ENCODE assay signal across 8 cellular contexts in genomic region chr22:36331912-36332622, GRCh38. TPM values are rescaled to one million over a fixed set of nuclear protein-coding genes. Genes with fewer than 3 reads are reported as not detected.
DNase-seq lines count a peak whose midpoint lies in the region; ATAC-seq and TF ChIP-seq lines count a peak whose summit lies in the region.

No MANE protein-coding gene starts in this region.

- no peak for ATAC-seq in HG03439 (IDR thresholded peaks at IDR 0.05; ENCODE audit: unreplicated experiment)

- no peak for TF ChIP-seq CTCF in osteocyte (IDR thresholded peaks at IDR 0.05)

- peaks cover 98% of the 10 kb centered on the region for H3K4me1 Mint-ChIP-seq in osteocyte (ENCODE audit: unreplicated experiment)

- H3K36me3 Mint-ChIP-seq in osteocyte (ENCODE audit: unreplicated experiment), result peaks cover 48% of the 10 kb centered on the region

- H3K27ac Mint-ChIP-seq in osteocyte (ENCODE audit: unreplicated experiment), result peak overlapping the region; percentile 100

- DNase-seq in NCI-H510A treated with DMSO at 0.1 percent for 48 hours (lab: John Stamatoyannopoulos, UW), result peak; percentile 51
- DNase-seq in NCI-H510A (lab: John Stamatoyannopoulos, UW), result no peak
- peak; percentile 64 to 79 for DNase-seq in NCI-H446 (lab: John Stamatoyannopoulos, UW)
- DNase-seq in activated T-cell treated with anti-CD3 and anti-CD28 coated beads, Interleukin-2, amount 50 U/mL, for 1 hour, result peak; percentile 65
- DNase-seq in fibroblast of peridontal ligament (ENCODE audit: extremely low read depth), result peak; percentile 48
- no peak for DNase-seq in osteocyte (ENCODE audit: extremely low spot score, unreplicated experiment)
- no peak for DNase-seq in 8988T

- H3K4me3 Mint-ChIP-seq in osteocyte (ENCODE audit: unreplicated experiment), result peak overlapping the region; percentile 61

- no peaks in the 10 kb centered on the region for H3K27me3 Mint-ChIP-seq in osteocyte (ENCODE audit: unreplicated experiment)

- no peaks in the 10 kb centered on the region for H3K9me3 Mint-ChIP-seq in osteocyte (ENCODE audit: unreplicated experiment)

RNA-seq across cellular contexts. Expression of gene MYH9, which starts 55.7 kb away (rescaled TPM):
- total RNA-seq in osteocyte, result 938 and 1,044 TPM in 2 replicates

Comparison
In these comparisons a context has a peak if more than half of its experiments do, and no peak if none do; other contexts are left out.
1. DNase-seq: peak in NCI-H510A treated with DMSO at 0.1 percent for 48 hours (single experiment), NCI-H446 (2 of 2), activated T-cell treated with anti-CD3 and anti-CD28 coated beads, Interleukin-2, amount 50 U/mL, for 1 hour (single experiment) and fibroblast of peridontal ligament (single experiment); none in NCI-H510A (single experiment), osteocyte (single experiment) and 8988T (single experiment).